Comparison of ENCODE assay signal across 32 cellular contexts in genomic region chr22:37373451-37373850, GRCh38. TPM values are rescaled to one million over a fixed set of nuclear protein-coding genes. Genes with fewer than 3 reads are reported as not detected.
"Had no signal": no experiment of that assay in that cellular context is flagged by ENCODE, and none has a peak within 500 bp of the region (broad histone marks: within the 10 kb centered on the region; RNA-seq: fewer than 3 reads in every experiment).

No MANE protein-coding gene starts in this region.

- ATAC-seq: activated naive CD4-positive, alpha-beta T cell treated with anti-CD3 and anti-CD28 coated beads, Interleukin-2, amount 50 U/mL, for 72 hours; activated naive CD8-positive, alpha-beta T cell treated with anti-CD3 and anti-CD28 coated beads, Interleukin-2, amount 50 U/mL, for 24 hours; activated T-cell treated with anti-CD3 and anti-CD28 coated beads, Interleukin-2, amount 50 U/mL, for 4 hours; activated T-cell treated with anti-CD3 and anti-CD28 coated beads, Interleukin-2, amount 50 U/mL, for 72 hours; activated T-helper 17 cell treated with anti-CD3 and anti-CD28 coated beads, Interleukin-2, amount 50 U/mL, for 72 hours; body of pancreas had no signal

- H3K36me3 ChIP-seq: adrenal gland, ascending aorta, brain microvascular endothelial cell, breast epithelium, cardiac muscle cell had no signal

- H3K27ac ChIP-seq: adrenal gland, ascending aorta, body of pancreas, brain microvascular endothelial cell, breast epithelium, cardiac muscle cell had no signal

- DNase-seq: activated effector memory CD4-positive, alpha-beta T cell treated with anti-CD3 and anti-CD28 coated beads, Interleukin-2, amount 50 U/mL, for 16 hours; activated effector memory CD4-positive, alpha-beta T cell treated with Interleukin-2 at 50 U/mL for 16 hours; activated gamma-delta T cell; activated gamma-delta T cell treated with Interleukin-2 at 50 U/mL for 16 hours; activated naive CD4-positive, alpha-beta T cell; activated naive CD4-positive, alpha-beta T cell treated with anti-CD3 and anti-CD28 coated beads for 36 hours; activated naive CD4-positive, alpha-beta T cell treated with anti-CD3 and anti-CD28 coated beads, Interleukin-2, amount 10 ng/mL, durations not matched to agents 7 days and 5 days; activated naive CD4-positive, alpha-beta T cell treated with anti-CD3 and anti-CD28 coated beads, Interleukin-2, amount 50 U/mL, for 16 hours; activated naive CD4-positive, alpha-beta T cell treated with Interleukin-2 at 50 U/mL for 16 hours; activated naive CD8-positive, alpha-beta T cell treated with anti-CD3 and anti-CD28 coated beads for 36 hours; activated naive CD8-positive, alpha-beta T cell treated with anti-CD3 and anti-CD28 coated beads, Interleukin-2, amount 10 ng/mL, durations not matched to agents 7 days and 5 days; activated naive CD8-positive, alpha-beta T cell treated with anti-CD3 and anti-CD28 coated beads, Interleukin-2, amount 50 U/mL, for 24 hours; activated T-cell treated with anti-CD3 and anti-CD28 coated beads, Interleukin-2, amount 50 U/mL, for 1 hour; activated T-cell treated with anti-CD3 and anti-CD28 coated beads, Interleukin-2, amount 50 U/mL, for 24 hours; activated T-cell treated with anti-CD3 and anti-CD28 coated beads, Interleukin-2, amount 50 U/mL, for 4 hours; activated T-cell treated with anti-CD3 and anti-CD28 coated beads, Interleukin-2, amount 50 U/mL, for 48 hours; activated T-cell treated with anti-CD3 and anti-CD28 coated beads, Interleukin-2, amount 50 U/mL, for 72 hours; adrenal gland; amniotic stem cell; amygdala; anterior cingulate cortex; aorta; body of pancreas; brain microvascular endothelial cell; caudate nucleus; central memory CD4-positive, alpha-beta T cell; cerebellar nuclear complex had no signal

- H3K9me3 ChIP-seq: adrenal gland, ascending aorta, body of pancreas, breast epithelium had no signal

- H3K4me3 ChIP-seq: adrenal gland, ascending aorta, body of pancreas, breast epithelium, cardiac muscle cell had no signal

- H3K4me1 ChIP-seq: adrenal gland, ascending aorta, body of pancreas, breast epithelium had no signal

- H3K27me3 ChIP-seq: body of pancreas, brain microvascular endothelial cell, cardiac muscle cell had no signal

RNA-seq across cellular contexts. Expression of gene ELFN2, which starts 53.8 kb away (rescaled TPM):
- total RNA-seq: ascending aorta, breast epithelium had no signal
- polyA plus RNA-seq: aorta, cardiac muscle cell had no signal
